ENCODE assay signal across 10 cellular contexts in the genomic region with DNA sequence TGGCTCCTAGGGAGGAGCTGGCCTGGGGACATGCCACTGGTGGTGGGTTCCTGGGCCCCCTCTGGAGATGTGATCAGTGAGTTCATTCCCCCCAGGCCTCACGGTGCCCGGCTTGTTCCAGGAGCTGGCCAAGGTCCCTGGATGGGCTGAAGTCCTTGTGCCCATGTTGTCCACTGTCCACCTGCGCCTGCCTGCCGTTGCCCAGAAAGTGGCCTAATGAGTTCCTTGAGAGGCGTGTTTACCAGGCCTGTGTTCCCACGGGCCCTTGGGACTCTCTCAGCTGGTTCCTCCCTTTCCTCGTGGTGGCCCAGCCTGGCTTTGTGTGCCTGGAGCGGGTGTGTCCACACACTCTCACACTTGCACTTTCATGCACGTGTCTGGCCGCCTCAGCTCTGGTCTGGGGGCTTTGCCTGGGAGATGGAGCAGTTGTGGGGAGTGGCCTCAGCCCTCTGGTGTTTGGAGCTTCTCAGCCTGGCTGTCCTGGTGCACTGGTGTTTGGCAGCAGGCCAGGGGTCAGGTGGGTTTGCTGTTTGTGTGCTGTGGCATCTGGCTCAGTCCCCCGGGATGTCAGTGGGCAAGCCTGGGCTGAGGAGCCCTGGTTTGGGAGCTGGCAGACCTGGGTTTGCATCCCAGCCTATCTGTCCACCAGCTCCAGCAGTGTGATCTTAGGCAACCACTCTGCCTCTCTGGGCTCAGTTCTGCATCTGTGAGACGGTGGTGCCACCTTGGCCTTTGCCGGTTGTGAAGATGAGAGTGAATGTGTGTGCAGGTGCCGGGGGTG. TPM values are rescaled to one million over a fixed set of nuclear protein-coding genes. Genes with fewer than 3 reads are reported as not detected.
DNase-seq lines count a peak whose midpoint lies in the region; ATAC-seq and FAIRE-seq lines count a peak whose summit lies in the region.
"Had no signal": no experiment of that assay in that cellular context is flagged by ENCODE, and none has a peak within 500 bp of the region (broad histone marks: within the 10 kb centered on the region; RNA-seq: fewer than 3 reads in every experiment).

No MANE protein-coding gene starts in this region.

- peak in 1 of 5 donors; percentile 44 for DNase-seq in CD4-positive, alpha-beta memory T cell
- DNase-seq in LHCN-M2 (ENCODE audit: low read depth) (peak; percentile 23), C1 segment of cervical spinal cord (lab: John Stamatoyannopoulos, UW) (no peak), midbrain (lab: John Stamatoyannopoulos, UW) (no peak), RCC 7860 (ENCODE audit: low spot score) (no peak)
- DNase-seq in activated naive CD8-positive, alpha-beta T cell treated with anti-CD3 and anti-CD28 coated beads, Interleukin-2, amount 50 U/mL, for 24 hours: no peak
- DNase-seq in natural killer cell treated with Interleukin-12 subunit alpha and Interleukin-12 subunit beta and Interleukin-15 and Interleukin-18, amount 100 ng/mL, for 72 hours (ENCODE audit: low spot score): no peak
- DNase-seq: NCI-H748 treated with DMSO at 0.1 percent for 48 hours had no signal

- H3K9me3 Mint-ChIP-seq in CD4-positive, alpha-beta memory T cell: peaks cover 0 to 5% (median 0%) of the 10 kb centered on the region in 8 donors
- H3K9me3 Mint-ChIP-seq in activated naive CD8-positive, alpha-beta T cell treated with anti-CD3 and anti-CD28 coated beads, Interleukin-2, amount 50 U/mL, for 24 hours: no peaks in the 10 kb centered on the region
- H3K9me3 Mint-ChIP-seq in natural killer cell treated with Interleukin-12 subunit alpha and Interleukin-12 subunit beta and Interleukin-15 and Interleukin-18, amount 100 ng/mL, for 72 hours: no peaks in the 10 kb centered on the region

- no peak for ATAC-seq in activated naive CD8-positive, alpha-beta T cell treated with anti-CD3 and anti-CD28 coated beads, Interleukin-2, amount 50 U/mL, for 24 hours
- ATAC-seq in natural killer cell treated with Interleukin-12 subunit alpha and Interleukin-12 subunit beta and Interleukin-15 and Interleukin-18, amount 100 ng/mL, for 72 hours: no peak
- ATAC-seq in HG03025 (IDR thresholded peaks at IDR 0.05; ENCODE audit: low FRiP score, unreplicated experiment): no peak

- no peaks in the 10 kb centered on the region for H3K27me3 Mint-ChIP-seq in CD4-positive, alpha-beta memory T cell
- no peaks in the 10 kb centered on the region for H3K27me3 Mint-ChIP-seq in activated naive CD8-positive, alpha-beta T cell treated with anti-CD3 and anti-CD28 coated beads, Interleukin-2, amount 50 U/mL, for 24 hours
- no peaks in the 10 kb centered on the region for H3K27me3 Mint-ChIP-seq in natural killer cell treated with Interleukin-12 subunit alpha and Interleukin-12 subunit beta and Interleukin-15 and Interleukin-18, amount 100 ng/mL, for 72 hours

- intact Hi-C loops in CD4-positive, alpha-beta memory T cell (cut with micrococcal nuclease): no loop called here

- no peak for FAIRE-seq in RCC 7860 (lab: Jason Lieb, UNC)
- FAIRE-seq: G401.6 had no signal

- CTCF ChIA-PET in CD4-positive, alpha-beta memory T cell (lab: Charles Lee; ENCODE audit: partially characterized antibody): interaction anchor here (0.8 to 7.9 kb wide), 7 partner anchors 10 to 383 kb away, joined by 3 to 99 read pairs (median 3); a partner anchor contains a TSS

- peaks cover 75% of the 10 kb centered on the region for H3K4me1 ChIP-seq in CD4-positive, alpha-beta memory T cell (ENCODE audit: insufficient read depth, low read length)

- H3K27ac Mint-ChIP-seq in CD4-positive, alpha-beta memory T cell: peak overlapping the region; percentile 43 to 99 (median 87)
- H3K27ac Mint-ChIP-seq in activated naive CD8-positive, alpha-beta T cell treated with anti-CD3 and anti-CD28 coated beads, Interleukin-2, amount 50 U/mL, for 24 hours: peak overlapping the region; percentile 41
- peak overlapping the region; percentile 93 to 96 for H3K27ac Mint-ChIP-seq in natural killer cell treated with Interleukin-12 subunit alpha and Interleukin-12 subunit beta and Interleukin-15 and Interleukin-18, amount 100 ng/mL, for 72 hours

- no peaks in the 10 kb centered on the region for H3K27me3 ChIP-seq in CD4-positive, alpha-beta memory T cell (ENCODE audit: insufficient read depth, low read length)

- peak overlapping the region; percentile 45 for H3K27ac ChIP-seq in CD4-positive, alpha-beta memory T cell (ENCODE audit: low read depth, low read length)

- no peak overlapping the region for H3K4me3 ChIP-seq in CD4-positive, alpha-beta memory T cell (ENCODE audit: low read length in 2 of 2)

- peaks cover 8% of the 10 kb centered on the region for H3K36me3 ChIP-seq in CD4-positive, alpha-beta memory T cell (ENCODE audit: insufficient read depth, low read length)

- peak overlapping the region in 7 of 8 donors; percentile 43 to 92 (median 72) for H3K4me3 Mint-ChIP-seq in CD4-positive, alpha-beta memory T cell
- no peak overlapping the region for H3K4me3 Mint-ChIP-seq in activated naive CD8-positive, alpha-beta T cell treated with anti-CD3 and anti-CD28 coated beads, Interleukin-2, amount 50 U/mL, for 24 hours
- peak overlapping the region; percentile 43 for H3K4me3 Mint-ChIP-seq in natural killer cell treated with Interleukin-12 subunit alpha and Interleukin-12 subunit beta and Interleukin-15 and Interleukin-18, amount 100 ng/mL, for 72 hours

- peaks cover 20 to 41% of the 10 kb centered on the region in 2 donors for H3K36me3 Mint-ChIP-seq in CD4-positive, alpha-beta memory T cell
- peaks cover 22% of the 10 kb centered on the region for H3K36me3 Mint-ChIP-seq in activated naive CD8-positive, alpha-beta T cell treated with anti-CD3 and anti-CD28 coated beads, Interleukin-2, amount 50 U/mL, for 24 hours (ENCODE audit: low read depth)
- H3K36me3 Mint-ChIP-seq in natural killer cell treated with Interleukin-12 subunit alpha and Interleukin-12 subunit beta and Interleukin-15 and Interleukin-18, amount 100 ng/mL, for 72 hours: peaks cover 5% of the 10 kb centered on the region

- H3K9me3 ChIP-seq in CD4-positive, alpha-beta memory T cell (ENCODE audit: control insufficient read depth in 1 of 2, low read length in 2 of 2): no peaks in the 10 kb centered on the region

- POLR2A ChIA-PET in CD4-positive, alpha-beta memory T cell (lab: Charles Lee; ENCODE audit: partially characterized antibody): interaction anchor here (0.8 to 12.4 kb wide), 5 partner anchors 11 to 55 kb away, joined by 3 to 252 read pairs (median 3); a partner anchor contains a TSS

- peaks cover 44 to 87% (median 62%) of the 10 kb centered on the region in 4 donors for H3K4me1 Mint-ChIP-seq in CD4-positive, alpha-beta memory T cell
- peaks cover 62% of the 10 kb centered on the region for H3K4me1 Mint-ChIP-seq in activated naive CD8-positive, alpha-beta T cell treated with anti-CD3 and anti-CD28 coated beads, Interleukin-2, amount 50 U/mL, for 24 hours
- peaks cover 73 to 74% of the 10 kb centered on the region in 2 donors for H3K4me1 Mint-ChIP-seq in natural killer cell treated with Interleukin-12 subunit alpha and Interleukin-12 subunit beta and Interleukin-15 and Interleukin-18, amount 100 ng/mL, for 72 hours (ENCODE audit: low read depth in 2 of 2)

RNA-seq across cellular contexts. Expression of a gene that starts 18.0 kb away (rescaled TPM):
- 100 to 1,000 TPM; 230 to 235 TPM for total RNA-seq in CD4-positive, alpha-beta memory T cell
- polyA plus RNA-seq in CD4-positive, alpha-beta memory T cell: 10 to 100 TPM; 34.8 to 69.7 TPM
- 38.5 and 40.7 TPM in 2 replicates for total RNA-seq in LHCN-M2 (2014; rRNA removed)
- polyA plus RNA-seq in LHCN-M2 (2012): 12.4 TPM
- total RNA-seq in natural killer cell treated with Interleukin-12 subunit alpha and Interleukin-12 subunit beta and Interleukin-15 and Interleukin-18, amount 100 ng/mL, for 72 hours: 100 to 1,000 TPM; 135 to 186 TPM

Comparison
In these comparisons a context has a peak if more than half of its experiments do, and no peak if none do; other contexts are left out.
1. H3K27ac Mint-ChIP-seq: peak in every context shown above with its lines; median percentile 94 in natural killer cell treated with Interleukin-12 subunit alpha and Interleukin-12 subunit beta and Interleukin-15 and Interleukin-18, amount 100 ng/mL, for 72 hours; 87 in CD4-positive, alpha-beta memory T cell; 41 in activated naive CD8-positive, alpha-beta T cell treated with anti-CD3 and anti-CD28 coated beads, Interleukin-2, amount 50 U/mL, for 24 hours.